In genomic region chr17:79911430-79912399, GRCh38 we compare ENCODE assay signal across 2 cellular contexts.
TF ChIP-seq lines count a peak whose summit lies in the region.

No MANE protein-coding gene starts in this region.

TF ChIP-seq in WTC11, 78 proteins besides CTCF, POLR2A, EP300 and RAD21 (continued from another document):
- no peak for TF ChIP-seq IRF2 (CRISPR knock-in tag; IDR thresholded peaks at IDR 0.05; ENCODE audit: borderline replicate concordance, low read depth)
- no peak for TF ChIP-seq ESRRA (CRISPR knock-in tag; IDR thresholded peaks at IDR 0.05; ENCODE audit: borderline replicate concordance)
- no peak for TF ChIP-seq CBFB (CRISPR knock-in tag; IDR thresholded peaks at IDR 0.05; ENCODE audit: low read depth)
- no peak for TF ChIP-seq EMX1 (CRISPR knock-in tag; IDR thresholded peaks at IDR 0.05)

TF ChIP-seq in HepG2, 621 proteins besides CTCF, POLR2A, EP300 and RAD21:
- TF ChIP-seq DR1 (CRISPR knock-in tag; IDR thresholded peaks at IDR 0.05): no peak
- 0 out of 2 replicates have a peak, but pooled peaks have one; percentile 26 for TF ChIP-seq ARID4A (CRISPR knock-in tag; IDR thresholded peaks at IDR 0.05; ENCODE audit: borderline replicate concordance)
